1 cellular context compared by ENCODE assay signal in the genomic region with DNA sequence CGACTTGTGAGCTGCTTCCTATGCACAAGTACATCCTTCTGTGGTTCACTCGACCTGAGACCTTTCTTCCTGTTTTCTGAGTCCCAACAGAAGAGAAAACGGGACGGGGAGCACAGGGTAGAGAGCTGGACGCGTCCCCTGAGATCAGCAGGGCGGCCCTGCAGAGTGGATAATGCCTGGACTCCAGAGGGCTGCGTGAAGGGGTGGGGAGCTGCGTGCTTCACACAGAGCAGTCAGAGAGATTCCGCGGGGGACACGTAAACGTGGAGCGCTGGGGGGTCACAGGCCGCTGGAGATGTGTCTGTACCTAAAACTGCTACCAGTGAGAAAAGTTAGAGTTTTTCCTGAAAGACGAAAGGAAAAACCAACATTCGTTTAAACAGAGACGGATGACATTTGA.
TF ChIP-seq lines count a peak whose summit lies in the region.

No MANE protein-coding gene starts in this region.

TF ChIP-seq in H1, 55 proteins besides CTCF, POLR2A, EP300 and RAD21:
- TF ChIP-seq SIN3A (conservative IDR thresholded peaks at IDR 0.05 in 1 of 2, IDR thresholded peaks at IDR 0.05 in 1 of 2; ENCODE audit: low read depth in 1 of 2, low read length in 2 of 2), result no peak
- TF ChIP-seq TAF7 (optimal IDR thresholded peaks at IDR 0.05; ENCODE audit: borderline replicate concordance, low read depth, low read length), result no peak
- no peak for TF ChIP-seq CTBP2 (IDR thresholded peaks at IDR 0.05; ENCODE audit: borderline replicate concordance, insufficient read depth, insufficient read length, low read length)
- no peak for TF ChIP-seq SP2 (IDR thresholded peaks at IDR 0.05; ENCODE audit: low read length)
- no peak for TF ChIP-seq TAF1 (IDR thresholded peaks at IDR 0.05; ENCODE audit: low read depth, low read length)
- no peak for TF ChIP-seq BACH1 (IDR thresholded peaks at IDR 0.05; ENCODE audit: low read length)
- TF ChIP-seq KDM1A (IDR thresholded peaks at IDR 0.05; ENCODE audit: borderline replicate concordance, low read length), result no peak
- TF ChIP-seq EGR1 (IDR thresholded peaks at IDR 0.05; ENCODE audit: borderline replicate concordance, low read depth, low read length), result no peak
- TF ChIP-seq CREB1 (IDR thresholded peaks at IDR 0.05), result no peak
- TF ChIP-seq, protein P1, sequence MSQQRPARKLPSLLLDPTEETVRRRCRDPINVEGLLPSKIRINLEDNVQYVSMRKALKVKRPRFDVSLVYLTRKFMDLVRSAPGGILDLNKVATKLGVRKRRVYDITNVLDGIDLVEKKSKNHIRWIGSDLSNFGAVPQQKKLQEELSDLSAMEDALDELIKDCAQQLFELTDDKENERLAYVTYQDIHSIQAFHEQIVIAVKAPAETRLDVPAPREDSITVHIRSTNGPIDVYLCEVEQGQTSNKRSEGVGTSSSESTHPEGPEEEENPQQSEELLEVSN (IDR thresholded peaks at IDR 0.05), result no peak
- TF ChIP-seq HDAC6 (IDR thresholded peaks at IDR 0.05; ENCODE audit: low read depth, low read length), result no peak
- TF ChIP-seq MAFK (IDR thresholded peaks at IDR 0.05; ENCODE audit: low read depth, low read length), result no peak
